ENCODE assay signal across 8 cellular contexts in genomic region chr21:14020108-14020507, GRCh38.
A peak's percentile ranks its signal among the peaks of the same experiment; 100 is the strongest.
DNase-seq lines count a peak whose midpoint lies in the region; ATAC-seq lines count a peak whose summit lies in the region.
"Not testable (repeated sequence)": the region's sequence is repeated elsewhere in the genome, so short reads cannot be mapped to it uniquely, and the experiment has no call there.

No MANE protein-coding gene starts in this region.

- H3K4me1 ChIP-seq in BLaER1: not testable (repeated sequence)

- H3K4me3 Mint-ChIP-seq in activated CD4-positive, alpha-beta T cell treated with anti-CD3 and anti-CD28 coated beads, Interleukin-2, amount 10 ng/mL, durations not matched to agents 24 days and 14 days; stimulated activated naive B cell treated with anti-CD40 and anti-IgM and Interleukin-4, amounts not matched to agents 10 μg/mL and 1 μg/mL and 100 μg/mL, for 72 hours: not testable (repeated sequence)

- H4K20me1 ChIP-seq in BLaER1: not testable (repeated sequence)

- not testable (repeated sequence) for H3K9ac ChIP-seq in BLaER1

- H3K36me3 ChIP-seq in BLaER1: not testable (repeated sequence)

- DNase-seq in activated CD4-positive, alpha-beta T cell treated with anti-CD3 and anti-CD28 coated beads, Interleukin-2, amount 10 ng/mL, durations not matched to agents 24 days and 14 days: peak; percentile 15
- DNase-seq in stimulated activated naive B cell treated with anti-CD40 and anti-IgM and Interleukin-4, amounts not matched to agents 10 μg/mL and 1 μg/mL and 100 μg/mL, for 72 hours: not testable (repeated sequence)

- H3K4me3 ChIP-seq in BLaER1: not testable (repeated sequence)

- not testable (repeated sequence) for H3K36me3 Mint-ChIP-seq in activated CD4-positive, alpha-beta T cell treated with anti-CD3 and anti-CD28 coated beads, Interleukin-2, amount 10 ng/mL, durations not matched to agents 24 days and 14 days (ENCODE audit: low read depth); stimulated activated naive B cell treated with anti-CD40 and anti-IgM and Interleukin-4, amounts not matched to agents 10 μg/mL and 1 μg/mL and 100 μg/mL, for 72 hours

- intact Hi-C loops in activated CD4-positive, alpha-beta T cell treated with anti-CD3 and anti-CD28 coated beads, Interleukin-2, amount 10 ng/mL, durations not matched to agents 24 days and 14 days (cut with micrococcal nuclease): not testable (repeated sequence)

- H3K27ac ChIP-seq in BLaER1: not testable (repeated sequence)

- not testable (repeated sequence) for H3K9me3 ChIP-seq in BLaER1

- not testable (repeated sequence) for H3K27me3 ChIP-seq in BLaER1

- not testable (repeated sequence) for H3K4me1 Mint-ChIP-seq in activated CD4-positive, alpha-beta T cell treated with anti-CD3 and anti-CD28 coated beads, Interleukin-2, amount 10 ng/mL, durations not matched to agents 24 days and 14 days; stimulated activated naive B cell treated with anti-CD40 and anti-IgM and Interleukin-4, amounts not matched to agents 10 μg/mL and 1 μg/mL and 100 μg/mL, for 72 hours

- not testable (repeated sequence) for H3K27ac Mint-ChIP-seq in activated CD4-positive, alpha-beta T cell treated with anti-CD3 and anti-CD28 coated beads, Interleukin-2, amount 10 ng/mL, durations not matched to agents 24 days and 14 days; stimulated activated naive B cell treated with anti-CD40 and anti-IgM and Interleukin-4, amounts not matched to agents 10 μg/mL and 1 μg/mL and 100 μg/mL, for 72 hours

- ATAC-seq in GM18868 (IDR thresholded peaks at IDR 0.05; ENCODE audit: unreplicated experiment) (peak; percentile 67), GM21360 (IDR thresholded peaks at IDR 0.05; ENCODE audit: unreplicated experiment) (peak; percentile 73), HG02610 (IDR thresholded peaks at IDR 0.05; ENCODE audit: unreplicated experiment) (peak; percentile 67), HG02884 (IDR thresholded peaks at IDR 0.05; ENCODE audit: unreplicated experiment) (peak; percentile 75), HG03442 (IDR thresholded peaks at IDR 0.05; ENCODE audit: unreplicated experiment) (peak; percentile 64)
- peak; percentile 27 to 70 for ATAC-seq in stimulated activated naive B cell treated with anti-CD40 and anti-IgM and Interleukin-4, amounts not matched to agents 10 μg/mL and 1 μg/mL and 100 μg/mL, for 72 hours (replicated peaks)

- H3K27me3 Mint-ChIP-seq in activated CD4-positive, alpha-beta T cell treated with anti-CD3 and anti-CD28 coated beads, Interleukin-2, amount 10 ng/mL, durations not matched to agents 24 days and 14 days: not testable (repeated sequence)
- peaks cover 9 to 16% of the 10 kb centered on the region in 2 donors for H3K27me3 Mint-ChIP-seq in stimulated activated naive B cell treated with anti-CD40 and anti-IgM and Interleukin-4, amounts not matched to agents 10 μg/mL and 1 μg/mL and 100 μg/mL, for 72 hours

- peak overlapping the region; percentile 28; the same call in 1 of the 2 replicates for H3K4me2 ChIP-seq in BLaER1

- not testable (repeated sequence) for H3K9me3 Mint-ChIP-seq in activated CD4-positive, alpha-beta T cell treated with anti-CD3 and anti-CD28 coated beads, Interleukin-2, amount 10 ng/mL, durations not matched to agents 24 days and 14 days; stimulated activated naive B cell treated with anti-CD40 and anti-IgM and Interleukin-4, amounts not matched to agents 10 μg/mL and 1 μg/mL and 100 μg/mL, for 72 hours
